ENCODE assay signal across 8 cellular contexts in the genomic region with DNA sequence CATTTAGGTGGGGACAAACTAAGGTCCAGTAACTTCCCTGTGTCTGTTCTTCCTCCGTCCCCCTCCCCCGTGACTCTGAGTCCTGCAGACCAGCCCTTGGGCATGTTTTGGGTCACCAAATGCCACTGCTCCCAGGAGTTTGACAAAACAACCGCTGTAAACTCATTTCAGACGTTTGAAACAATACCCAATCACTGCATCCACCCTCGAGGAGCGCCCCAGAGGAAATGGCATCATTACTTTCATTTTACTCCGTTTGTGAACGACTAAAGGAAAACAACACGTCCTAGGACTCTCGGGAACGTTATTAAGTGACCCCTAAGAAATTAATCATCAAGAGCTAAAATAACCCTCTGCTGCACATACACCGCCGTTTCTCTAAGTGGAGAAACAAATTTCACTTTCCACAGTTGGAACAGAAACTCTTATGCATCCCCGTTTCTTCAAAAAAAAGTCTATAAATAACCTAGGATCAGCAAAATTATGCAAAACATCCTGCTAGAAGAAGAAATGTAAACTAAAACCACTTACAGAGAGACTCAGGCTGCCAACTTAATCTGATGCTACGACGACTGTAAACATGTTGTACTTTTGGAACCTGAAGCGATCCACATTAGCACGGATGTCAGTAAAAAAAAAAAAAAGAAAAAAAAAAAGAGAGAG.
A peak's percentile ranks its signal among the peaks of the same experiment; 100 is the strongest.
DNase-seq lines count a peak whose midpoint lies in the region; ATAC-seq, FAIRE-seq and TF ChIP-seq lines count a peak whose summit lies in the region.

No MANE protein-coding gene starts in this region.

- peak overlapping the region; percentile 74 for H2AFZ ChIP-seq in parathyroid adenoma

- no peaks in the 10 kb centered on the region for H3K27me3 ChIP-seq in parathyroid adenoma (ENCODE audit: control insufficient read depth, insufficient read depth, low read length)

- H3K9me3 ChIP-seq in ES-I3 (ENCODE audit: control insufficient read depth, insufficient read depth, low read length) (no peaks in the 10 kb centered on the region), parathyroid adenoma (ENCODE audit: control insufficient read depth, low read length) (no peaks in the 10 kb centered on the region)

- no peak for FAIRE-seq in frontal cortex (lab: Jason Lieb, UNC)

- DNase-seq in activated CD4-positive, alpha-beta T cell treated with anti-CD3 and anti-CD28 coated beads, Interleukin-2, amount 50 U/mL, for 48 hours, result peak; percentile 45 to 59
- peak; percentile 51 for DNase-seq in fibroblast of mammary gland (ENCODE audit: low read depth)
- DNase-seq in NCI-H1436 (lab: John Stamatoyannopoulos, UW), result no peak
- DNase-seq in SHP77 (lab: John Stamatoyannopoulos, UW), result no peak
- DNase-seq in frontal cortex (ENCODE audit: low spot score in 2 of 2), result no peak

- peak overlapping the region; percentile 40 for H3K27ac ChIP-seq in parathyroid adenoma

- peak overlapping the region; percentile 73 for H3K4me2 ChIP-seq in parathyroid adenoma (ENCODE audit: low read length)

- H3K36me3 ChIP-seq in ES-I3 (ENCODE audit: insufficient read depth, low read length) (no peaks in the 10 kb centered on the region), parathyroid adenoma (ENCODE audit: control insufficient read depth, insufficient read depth, low read length) (no peaks in the 10 kb centered on the region)

- H3K79me2 ChIP-seq in parathyroid adenoma, result no peaks in the 10 kb centered on the region

- ATAC-seq in HG03280 (IDR thresholded peaks at IDR 0.05; ENCODE audit: unreplicated experiment), result peak; percentile 26

- H3K4me1 ChIP-seq in ES-I3 (ENCODE audit: insufficient read depth, low read length) (peaks cover 28% of the 10 kb centered on the region), parathyroid adenoma (peaks cover 7% of the 10 kb centered on the region)

- H3K9ac ChIP-seq in ES-I3 (ENCODE audit: low read depth, low read length), result peak overlapping the region; percentile 71
- H3K9ac ChIP-seq in parathyroid adenoma, result no peak overlapping the region

- TF ChIP-seq CTCF in fibroblast of mammary gland (conservative IDR thresholded peaks at IDR 0.05; ENCODE audit: control insufficient read depth, insufficient read depth, low read depth, low read length) (no peak), parathyroid adenoma (IDR thresholded peaks at IDR 0.05) (no peak)

- peak overlapping the region; percentile 48 for H3K4me3 ChIP-seq in fibroblast of mammary gland (ENCODE audit: control insufficient read depth, low read depth, low read length)
- peak overlapping the region; percentile 56 for H3K4me3 ChIP-seq in parathyroid adenoma (ENCODE audit: low read depth, low read length)

Comparison
In these comparisons a context has a peak if more than half of its experiments do, and no peak if none do; other contexts are left out.
1. DNase-seq: peak in activated CD4-positive, alpha-beta T cell treated with anti-CD3 and anti-CD28 coated beads, Interleukin-2, amount 50 U/mL, for 48 hours (2 of 2) and fibroblast of mammary gland (single experiment); none in NCI-H1436 (single experiment), SHP77 (0 of 2) and frontal cortex (0 of 2).